In the genomic region with DNA sequence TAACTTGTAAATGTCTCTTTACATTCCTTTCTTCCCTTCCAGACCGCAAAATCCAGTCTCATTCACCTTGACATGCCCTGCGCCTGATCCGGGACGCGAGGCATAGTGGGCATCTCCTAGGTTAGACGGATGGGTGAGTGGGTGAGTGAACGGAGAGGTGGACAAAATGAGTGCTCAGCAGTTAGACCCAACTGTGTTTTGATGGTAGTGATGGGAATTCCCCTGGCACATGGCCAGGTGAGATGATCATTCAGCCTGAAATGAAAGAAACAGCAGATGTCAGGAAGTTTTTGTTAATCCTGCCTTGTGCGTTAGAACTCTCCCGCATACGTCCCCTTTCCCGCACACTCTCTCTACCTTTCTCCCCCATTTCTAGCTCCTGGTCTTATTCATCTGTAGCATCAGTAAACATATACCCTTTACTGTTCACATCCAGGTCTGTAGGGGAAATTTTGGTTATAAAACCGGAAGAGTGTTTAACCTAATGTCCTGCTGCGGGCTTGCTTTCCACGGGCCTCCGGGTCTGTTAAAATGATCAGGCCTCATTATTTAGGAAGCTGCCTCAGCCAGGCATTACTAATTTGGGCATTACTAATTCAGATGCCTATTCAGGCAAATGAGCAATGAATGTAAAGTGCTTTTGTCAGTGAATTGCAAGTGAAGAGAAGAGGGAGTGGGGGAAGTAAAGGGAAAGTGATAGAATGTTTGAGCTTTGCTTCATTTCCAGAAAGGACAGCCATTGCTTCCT, we compare ENCODE assay signal across 8 cellular contexts.
DNase-seq lines count a peak whose midpoint lies in the region; ATAC-seq and TF ChIP-seq lines count a peak whose summit lies in the region.

No MANE protein-coding gene starts in this region.

- peak overlapping the region; percentile 87 for H3K27ac Mint-ChIP-seq in activated naive CD8-positive, alpha-beta T cell treated with anti-CD3 and anti-CD28 coated beads for 36 hours
- H3K27ac Mint-ChIP-seq in mesothelial cell of epicardium = peak overlapping the region; percentile 71

- no peaks in the 10 kb centered on the region for H3K27me3 Mint-ChIP-seq in activated naive CD8-positive, alpha-beta T cell treated with anti-CD3 and anti-CD28 coated beads for 36 hours
- H3K27me3 Mint-ChIP-seq in mesothelial cell of epicardium (ENCODE audit: low read depth) = no peaks in the 10 kb centered on the region

- H3K4me3 ChIP-seq in AG10803 (ENCODE audit: low read length) (no peak overlapping the region), upper lobe of left lung (no peak overlapping the region)

- DNase-seq in AG10803 (ENCODE audit: low read depth) (peak; percentile 49), NCI-H446 (lab: John Stamatoyannopoulos, UW) (peak; percentile 71 to 83), mesothelial cell of epicardium (ENCODE audit: low spot score in 2 of 2, unreplicated experiment in 2 of 2) (peak in 1 of 2 experiments; percentile 59), upper lobe of left lung (no peak), hippocampal formation (lab: John Stamatoyannopoulos, UW) (no peak), superior temporal gyrus (ENCODE audit: extremely low spot score) (no peak)
- DNase-seq in activated naive CD8-positive, alpha-beta T cell treated with anti-CD3 and anti-CD28 coated beads for 36 hours = peak; percentile 39

- peak overlapping the region; percentile 24 to 64 (median 46) for H3K27ac ChIP-seq in upper lobe of left lung

- peaks cover 22% of the 10 kb centered on the region for H3K36me3 Mint-ChIP-seq in activated naive CD8-positive, alpha-beta T cell treated with anti-CD3 and anti-CD28 coated beads for 36 hours
- peaks cover 2% of the 10 kb centered on the region for H3K36me3 Mint-ChIP-seq in mesothelial cell of epicardium

- no peaks in the 10 kb centered on the region for H3K27me3 ChIP-seq in upper lobe of left lung

- no peak for TF ChIP-seq EP300 in upper lobe of left lung (IDR thresholded peaks at IDR 0.05)

- no peaks in the 10 kb centered on the region for H3K9me3 ChIP-seq in upper lobe of left lung

- ATAC-seq in GM19397 (IDR thresholded peaks at IDR 0.05; ENCODE audit: unreplicated experiment) = peak; percentile 43
- ATAC-seq in upper lobe of left lung (ENCODE audit: low FRiP score in 2 of 2) = no peak

- 61% methylated on average over 15 of the region's 15 CpGs for WGBS in upper lobe of left lung, 2 donors

- peaks cover 3% of the 10 kb centered on the region for H3K9me3 Mint-ChIP-seq in activated naive CD8-positive, alpha-beta T cell treated with anti-CD3 and anti-CD28 coated beads for 36 hours
- H3K9me3 Mint-ChIP-seq in mesothelial cell of epicardium = no peaks in the 10 kb centered on the region

- H3K36me3 ChIP-seq in upper lobe of left lung = no peaks in the 10 kb centered on the region

- no peak for TF ChIP-seq POLR2A in upper lobe of left lung (IDR thresholded peaks at IDR 0.05)

- peaks cover 15 to 30% (median 24%) of the 10 kb centered on the region in 4 donors for H3K4me1 ChIP-seq in upper lobe of left lung

- TF ChIP-seq CTCF in AG10803 (conservative IDR thresholded peaks at IDR 0.05; ENCODE audit: low read length) (no peak), mesothelial cell of epicardium (IDR thresholded peaks at IDR 0.05; ENCODE audit: unreplicated experiment) (no peak), upper lobe of left lung (IDR thresholded peaks at IDR 0.05) (no peak)

- H3K4me1 Mint-ChIP-seq in activated naive CD8-positive, alpha-beta T cell treated with anti-CD3 and anti-CD28 coated beads for 36 hours = peaks cover 43% of the 10 kb centered on the region
- H3K4me1 Mint-ChIP-seq in mesothelial cell of epicardium = peaks cover 36% of the 10 kb centered on the region

- no peak overlapping the region for H3K4me3 Mint-ChIP-seq in activated naive CD8-positive, alpha-beta T cell treated with anti-CD3 and anti-CD28 coated beads for 36 hours
- H3K4me3 Mint-ChIP-seq in mesothelial cell of epicardium = no peak overlapping the region

Comparison
In these comparisons a context has a peak if more than half of its experiments do, and no peak if none do; other contexts are left out.
1. DNase-seq: peak in AG10803 (single experiment), NCI-H446 (2 of 2) and activated naive CD8-positive, alpha-beta T cell treated with anti-CD3 and anti-CD28 coated beads for 36 hours (single experiment); none in upper lobe of left lung (0 of 2), hippocampal formation (0 of 2) and superior temporal gyrus (single experiment).